ENCODE assay signal across 1 cellular context in genomic region chr16:5071681-5072333, GRCh38.
TF ChIP-seq lines count a peak whose summit lies in the region.

ALG1 (plus strand) TSS chr16:5071843; CDS start chr16:5071850, 7 bp downstream.

TF ChIP-seq in HepG2, 621 proteins besides CTCF, POLR2A, EP300 and RAD21 (continued from another document and continues in another):
- TF ChIP-seq ZHX1 (CRISPR knock-in tag; IDR thresholded peaks at IDR 0.05; ENCODE audit: low read depth) (peak; percentile 91), FOXA1 (IDR thresholded peaks at IDR 0.05) (no peak), FOXA1 (CRISPR knock-in tag; IDR thresholded peaks at IDR 0.05) (peak; percentile 46; the same call in 1 of the 2 replicates), KLF12 (CRISPR knock-in tag; IDR thresholded peaks at IDR 0.05; ENCODE audit: borderline replicate concordance) (peak; percentile 80; the same call in 1 of the 2 replicates), ZNF256 (CRISPR knock-in tag; conservative IDR thresholded peaks at IDR 0.05) (peak; percentile 93), ZNF639 (CRISPR knock-in tag; conservative IDR thresholded peaks at IDR 0.05) (peak; percentile 91), RFX1 (IDR thresholded peaks at IDR 0.05) (no peak), ZSCAN22 (CRISPR knock-in tag; IDR thresholded peaks at IDR 0.05) (no peak), RXRA (CRISPR knock-in tag; IDR thresholded peaks at IDR 0.05) (peak; percentile 89), RBM39 (IDR thresholded peaks at IDR 0.05; ENCODE audit: low read depth, low read length, poor library complexity, severe bottlenecking) (peak; percentile 88), AFF4 (CRISPR knock-in tag; IDR thresholded peaks at IDR 0.05) (no peak), ATF7-NPFF (CRISPR knock-in tag; IDR thresholded peaks at IDR 0.05; ENCODE audit: low read depth) (peak; percentile 97), UBTF (CRISPR knock-in tag; IDR thresholded peaks at IDR 0.05) (peak; percentile 95), MAX (IDR thresholded peaks at IDR 0.05) (peak; percentile 94), MEIS2 (CRISPR knock-in tag; IDR thresholded peaks at IDR 0.05) (peak; percentile 94), MXD1 (CRISPR knock-in tag; IDR thresholded peaks at IDR 0.05) (peak; percentile 98), MBNL3 (CRISPR knock-in tag; conservative IDR thresholded peaks at IDR 0.05) (no peak), ZNF879 (CRISPR knock-in tag; IDR thresholded peaks at IDR 0.05) (peak; percentile 95), ZFX (CRISPR knock-in tag; IDR thresholded peaks at IDR 0.05; ENCODE audit: low read depth) (peak; percentile 90), ZSCAN25 (CRISPR knock-in tag; IDR thresholded peaks at IDR 0.05) (peak; percentile 90), KLF6 (CRISPR knock-in tag; IDR thresholded peaks at IDR 0.05) (peak; percentile 91; the same call in 1 of the 2 replicates), MTF1 (CRISPR knock-in tag; IDR thresholded peaks at IDR 0.05) (0 out of 2 replicates have a peak, but pooled peaks have one; percentile 60), SOX5 (CRISPR knock-in tag; IDR thresholded peaks at IDR 0.05; ENCODE audit: borderline replicate concordance) (peak; percentile 73), DNMT3B (CRISPR knock-in tag; conservative IDR thresholded peaks at IDR 0.05) (peak; percentile 86), ZNF605 (CRISPR knock-in tag; IDR thresholded peaks at IDR 0.05) (peak; percentile 96), SUZ12 (IDR thresholded peaks at IDR 0.05; ENCODE audit: low read depth, low read length) (no peak), HNRNPH1 (optimal IDR thresholded peaks at IDR 0.05; ENCODE audit: low read depth, low read length) (no peak), BRD4 (CRISPR knock-in tag; IDR thresholded peaks at IDR 0.05) (peak; percentile 99), ZNF614 (CRISPR knock-in tag; IDR thresholded peaks at IDR 0.05; ENCODE audit: borderline replicate concordance) (peak; percentile 80; the same call in 1 of the 2 replicates), KDM6A (CRISPR knock-in tag; IDR thresholded peaks at IDR 0.05; ENCODE audit: low read depth) (no peak), BCL6 (CRISPR knock-in tag; IDR thresholded peaks at IDR 0.05) (peak; percentile 56; the same call in 1 of the 2 replicates), SP2 (CRISPR knock-in tag; IDR thresholded peaks at IDR 0.05) (no peak), E2F1 (CRISPR knock-in tag; IDR thresholded peaks at IDR 0.05) (peak; percentile 50; the same call in 1 of the 2 replicates), ZFP36L2 (CRISPR knock-in tag; IDR thresholded peaks at IDR 0.05) (0 out of 2 replicates have a peak, but pooled peaks have one; percentile 51), ZNF414 (CRISPR knock-in tag; IDR thresholded peaks at IDR 0.05) (peak; percentile 95; the same call in 1 of the 2 replicates), CBX2 (IDR thresholded peaks at IDR 0.05; ENCODE audit: low read depth, low read length) (no peak), CBX2 (CRISPR knock-in tag; IDR thresholded peaks at IDR 0.05; ENCODE audit: low read depth) (no peak), IKZF4 (CRISPR knock-in tag; IDR thresholded peaks at IDR 0.05; ENCODE audit: borderline replicate concordance, low read depth, not compliant biosample characterization) (peak; percentile 99), ZNF512 (CRISPR knock-in tag; IDR thresholded peaks at IDR 0.05) (no peak; the same call in 1 of the 2 replicates), TARDBP (CRISPR knock-in tag; IDR thresholded peaks at IDR 0.05) (peak; percentile 94), NCOR1 (IDR thresholded peaks at IDR 0.05; ENCODE audit: borderline replicate concordance, low read length) (no peak), FOXP1 (IDR thresholded peaks at IDR 0.05) (no peak), FOXP1 (CRISPR knock-in tag; IDR thresholded peaks at IDR 0.05) (0 out of 2 replicates have a peak, but pooled peaks have one; percentile 9), ZNF550 (CRISPR knock-in tag; IDR thresholded peaks at IDR 0.05; ENCODE audit: borderline replicate concordance) (peak; percentile 92; the same call in 1 of the 2 replicates), TFAP4 (IDR thresholded peaks at IDR 0.05; ENCODE audit: borderline replicate concordance, low read depth) (no peak)
